Comparison of ENCODE assay signal across 19 cellular contexts in the genomic region with DNA sequence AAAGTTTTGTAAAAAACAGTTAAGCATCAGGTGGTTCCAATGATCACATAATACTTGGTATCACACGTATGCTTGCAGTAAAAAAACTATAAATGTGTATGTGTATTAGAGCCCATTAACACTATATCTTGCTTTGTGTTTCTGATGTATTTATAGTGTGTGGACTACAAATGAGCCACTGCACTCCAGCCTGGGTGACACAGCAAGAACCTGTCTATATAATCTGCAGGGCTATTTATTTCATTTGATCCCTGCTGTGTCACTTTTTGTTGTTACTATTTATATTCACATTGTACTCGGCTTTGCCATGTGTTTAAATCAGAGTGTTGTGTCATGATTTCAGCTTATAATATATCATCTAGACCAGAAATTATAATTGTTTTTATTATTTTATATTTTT.
"Had no signal": no experiment of that assay in that cellular context is flagged by ENCODE, and none has a peak within 500 bp of the region (broad histone marks: within the 10 kb centered on the region; RNA-seq: fewer than 3 reads in every experiment).

No MANE protein-coding gene starts in this region.

- H3K36me3 ChIP-seq: gastrocnemius medialis, prostate gland, sigmoid colon, spleen, tibial artery had no signal

- H3K79me2 ChIP-seq: hepatocyte had no signal

- H3K4me3 ChIP-seq: dorsolateral prefrontal cortex, gastrocnemius medialis, hepatocyte, lung, prostate gland, sigmoid colon, skin epidermis, spleen, testis, tibial artery had no signal

- H3K27me3 ChIP-seq: gastrocnemius medialis, hepatocyte, sigmoid colon, spleen, testis, tibial artery had no signal

- H3K9me3 ChIP-seq: gastrocnemius medialis, prostate gland, sigmoid colon, testis, tibial artery had no signal

- H3K4me1 ChIP-seq: gastrocnemius medialis, prostate gland, sigmoid colon, spleen, testis, tibial artery had no signal

- H3K27ac ChIP-seq: dorsolateral prefrontal cortex, gastrocnemius medialis, hepatocyte, prostate gland, sigmoid colon, skin epidermis, spleen, testis, tibial artery had no signal

- H2AFZ ChIP-seq: hepatocyte had no signal

- DNase-seq: dorsolateral prefrontal cortex; effector CD4-positive, alpha-beta T cell; gastrocnemius medialis; head of caudate nucleus; kidney; naive thymus-derived CD4-positive, alpha-beta T cell; nucleus accumbens; right cardiac atrium; sigmoid colon; spleen; stimulated activated CD4-positive, alpha-beta T cell treated with anti-CD3 and anti-CD28 coated beads, Interleukin-4, amount 100 ng/mL, for 4 hours; stimulated activated naive CD8-positive, alpha-beta T cell treated with anti-CD3 and anti-CD28 coated beads, Interleukin-15, Interleukin-2, amounts not matched to agents 100 U/mL and 50 U/mL, for 24 hours; substantia nigra; testis; tibial artery had no signal

- H3K4me2 ChIP-seq: hepatocyte had no signal
